ENCODE assay signal across 8 cellular contexts in the genomic region with DNA sequence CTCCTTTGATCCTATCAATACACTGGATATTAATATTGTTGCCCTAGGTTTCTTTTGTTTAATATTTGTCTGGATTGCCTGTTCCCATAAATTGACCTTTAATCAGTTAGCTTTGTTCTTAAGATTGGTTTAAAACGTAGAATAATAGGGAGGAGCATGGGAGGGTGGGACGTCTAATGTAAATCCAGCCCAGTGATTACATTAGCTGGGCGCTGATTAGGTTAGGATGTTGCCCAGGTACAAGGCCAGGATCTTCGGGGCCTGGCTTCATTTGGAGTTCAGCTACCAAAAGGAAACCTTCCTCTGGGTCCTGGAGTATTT. TPM values are rescaled to one million over a fixed set of nuclear protein-coding genes. Genes with fewer than 3 reads are reported as not detected.
DNase-seq lines count a peak whose midpoint lies in the region; ATAC-seq and TF ChIP-seq lines count a peak whose summit lies in the region.

A gene with protein sequence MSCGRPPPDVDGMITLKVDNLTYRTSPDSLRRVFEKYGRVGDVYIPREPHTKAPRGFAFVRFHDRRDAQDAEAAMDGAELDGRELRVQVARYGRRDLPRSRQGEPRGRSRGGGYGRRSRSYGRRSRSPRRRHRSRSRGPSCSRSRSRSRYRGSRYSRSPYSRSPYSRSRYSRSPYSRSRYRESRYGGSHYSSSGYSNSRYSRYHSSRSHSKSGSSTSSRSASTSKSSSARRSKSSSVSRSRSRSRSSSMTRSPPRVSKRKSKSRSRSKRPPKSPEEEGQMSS (plus strand): TSS at position 199 of the 321 bp plus-strand sequence. CDS start 308 bp downstream, outside the sequence.

- peak within 1 kb of the TSS; percentile 98 for H3K9ac ChIP-seq in mammary epithelial cell (ENCODE audit: insufficient read depth, low read length)

- no TSS peak for BruUV-seq in mammary epithelial cell (replicated peaks; lab: Mats Ljungman, UMichigan)

- peaks cover 29% of the 10 kb centered on the region for H3K4me1 Mint-ChIP-seq in HFFc6 (ENCODE audit: low read depth)

- peaks cover 30% of the 10 kb centered on the region for H3K4me1 ChIP-seq in mammary epithelial cell (ENCODE audit: insufficient read depth, low read length)
- peaks cover 0 to 8% (median 3%) of the 10 kb centered on the region in 4 donors for H3K4me1 ChIP-seq in right lobe of liver
- H3K4me1 ChIP-seq in thymus (ENCODE audit: control insufficient read depth, insufficient read depth, low read length) = peaks cover 5% of the 10 kb centered on the region

- intact Hi-C loops in mammary epithelial cell (cut with micrococcal nuclease) (loop anchor here (1.0 kb wide), 3 partner anchors 42 to 93 kb away; a partner anchor contains a TSS), right lobe of liver (cut with DNase I) (no loop called here)

- peak within 1 kb of the TSS; percentile 88 for H2AFZ ChIP-seq in mammary epithelial cell (ENCODE audit: low read depth, low read length)

- ATAC-seq in GM18861 (IDR thresholded peaks at IDR 0.05; ENCODE audit: unreplicated experiment) (peak; percentile 28), right lobe of liver (peak; percentile 66 to 81 (median 68))

- H3K36me3 ChIP-seq in mammary epithelial cell (ENCODE audit: insufficient read depth, low read length) = peaks cover 5% of the 10 kb centered on the region
- H3K36me3 ChIP-seq in right lobe of liver = no peaks in the 10 kb centered on the region
- no peaks in the 10 kb centered on the region for H3K36me3 ChIP-seq in thymus (ENCODE audit: control insufficient read depth, insufficient read depth)

- H3K27me3 ChIP-seq in mammary epithelial cell (ENCODE audit: insufficient read depth, low read length) (no peaks in the 10 kb centered on the region), right lobe of liver (no peaks in the 10 kb centered on the region), thymus (ENCODE audit: control insufficient read depth, insufficient read depth) (no peaks in the 10 kb centered on the region)

- no peak for TF ChIP-seq CTCF in HFFc6 (IDR thresholded peaks at IDR 0.05)
- no peak for TF ChIP-seq CTCF in mammary epithelial cell (conservative IDR thresholded peaks at IDR 0.05 in 1 of 2, IDR thresholded peaks at IDR 0.05 in 1 of 2; ENCODE audit: extremely low read depth in 1 of 2, insufficient read depth in 1 of 2, low read depth in 1 of 2, low read length in 2 of 2)
- no peak for TF ChIP-seq CTCF in right lobe of liver (IDR thresholded peaks at IDR 0.05)

- peak within 1 kb of the TSS; percentile 90 for H3K27ac ChIP-seq in mammary epithelial cell (ENCODE audit: insufficient read depth, low read depth, low read length)
- peak within 1 kb of the TSS; percentile 85 to 95 (median 93) for H3K27ac ChIP-seq in right lobe of liver
- peak within 1 kb of the TSS; percentile 91 for H3K27ac ChIP-seq in thymus (ENCODE audit: low read depth)

- peak within 1 kb of the TSS; percentile 100 for H3K4me3 Mint-ChIP-seq in HFFc6

- H3K9me3 ChIP-seq in mammary epithelial cell (replicated peaks; ENCODE audit: insufficient read depth, low read length) = no peaks in the 10 kb centered on the region
- H3K9me3 ChIP-seq in right lobe of liver = no peaks in the 10 kb centered on the region
- no peaks in the 10 kb centered on the region for H3K9me3 ChIP-seq in thymus (ENCODE audit: control insufficient read depth)

- 7% methylated on average over 4 of the region's 4 CpGs for WGBS in mammary epithelial cell (ENCODE audit: low coverage, missing lambda C conversion rate)
- WGBS in right lobe of liver (ENCODE audit: insufficient coverage, low coverage, low lambda C conversion rate, missing lambda C conversion rate) = 0% methylated on average over 4 of the region's 4 CpGs
- under 1% methylated on average over 4 of the region's 4 CpGs for WGBS in thymus

- CTCF ChIA-PET in mammary epithelial cell (lab: Charles Lee; ENCODE audit: low non-redundant PET) = interaction anchor here (0.6 to 1.4 kb wide), 4 partner anchors 23 to 344 kb away, joined by 3 to 4 read pairs (median 4); a partner anchor contains a TSS

- no peak for TF ChIP-seq POLR2A in right lobe of liver (IDR thresholded peaks at IDR 0.05)

- peaks cover 44% of the 10 kb centered on the region for H3K79me2 ChIP-seq in mammary epithelial cell (ENCODE audit: insufficient read depth, low read length)

- H3K36me3 Mint-ChIP-seq in HFFc6 (ENCODE audit: low read depth) = peaks cover 9% of the 10 kb centered on the region; the same call in 1 of the 2 replicates

- H3K4me2 ChIP-seq in mammary epithelial cell (ENCODE audit: insufficient read depth, low read depth, low read length) = peak within 1 kb of the TSS; percentile 93

- H3K27me3 Mint-ChIP-seq in HFFc6 (ENCODE audit: insufficient read depth) = peaks cover 4% of the 10 kb centered on the region; the same call in 1 of the 2 replicates

- H3K9me3 Mint-ChIP-seq in HFFc6 = no peaks in the 10 kb centered on the region

- in situ Hi-C loops in mammary epithelial cell (cut with MboI; ENCODE audit: low sequenced_read_pairs in 2 of 2) = loop anchor here (5.0 to 10.0 kb wide), 3 partner anchors 76 to 698 kb away; a partner anchor contains a TSS

- H3K4me3 ChIP-seq in mammary epithelial cell (replicated peaks in 1 of 3; ENCODE audit: insufficient read depth in 1 of 3, low read depth in 2 of 3, low read length in 3 of 3) (peak within 1 kb of the TSS; percentile 86 to 99 (median 96)), right lobe of liver (peak within 1 kb of the TSS; percentile 66 to 73 (median 67)), thymus (ENCODE audit: low read length) (peak within 1 kb of the TSS; percentile 71)

- no peaks in the 10 kb centered on the region for H4K20me1 ChIP-seq in mammary epithelial cell (ENCODE audit: insufficient read depth, low read length)

- H3K27ac Mint-ChIP-seq in HFFc6 = peak within 1 kb of the TSS; percentile 97

- dilution Hi-C loops in mammary epithelial cell (cut with HindIII; ENCODE audit: low sequenced_read_pairs) = loop anchor here (5.0 kb wide), 1 partner anchor 81 kb away; no protein-coding TSS in a partner anchor

- DNase-seq in HFFc6 (no peak), NCI-H2081 (lab: John Stamatoyannopoulos, UW) (peak; percentile 59 to 86), mammary epithelial cell (no peak), right lobe of liver (no peak), islet precursor cell (no peak), ecto neural progenitor cell (ENCODE audit: low spot score) (no peak)

RNA-seq across cellular contexts. Expression of the gene that starts here (rescaled TPM):
- 10 to 100 TPM; 27.7 to 35.6 (median 32.6) TPM for total RNA-seq in HFFc6 (2021; fragmentation: NEBNext Ultra II Directional; extraction: Animal tissue kit (Norgen Biotek cat#: 25700))
- total RNA-seq in mammary epithelial cell = 10 to 100 TPM; 47.2 to 48.5 TPM
- 29.3 TPM for polyA plus RNA-seq in mammary epithelial cell
- polyA minus RNA-seq in mammary epithelial cell = 2.9 TPM
- total RNA-seq in right lobe of liver = 10 to 100 TPM; 12.5 to 25.1 (median 19.9) TPM
- 76.8 TPM for polyA plus RNA-seq in thymus

Comparison
In these comparisons a context has a peak if more than half of its experiments do, and no peak if none do; other contexts are left out.
1. DNase-seq: peak in NCI-H2081 (2 of 2); none in HFFc6 (single experiment), mammary epithelial cell (single experiment), right lobe of liver (0 of 3), islet precursor cell (single experiment) and ecto neural progenitor cell (single experiment).
2. Peak in every context shown above with its lines, with median percentiles within 50 percentile points of each other: H3K27ac ChIP-seq and H3K4me3 ChIP-seq.